2 cellular contexts compared by ENCODE assay signal in the genomic region with DNA sequence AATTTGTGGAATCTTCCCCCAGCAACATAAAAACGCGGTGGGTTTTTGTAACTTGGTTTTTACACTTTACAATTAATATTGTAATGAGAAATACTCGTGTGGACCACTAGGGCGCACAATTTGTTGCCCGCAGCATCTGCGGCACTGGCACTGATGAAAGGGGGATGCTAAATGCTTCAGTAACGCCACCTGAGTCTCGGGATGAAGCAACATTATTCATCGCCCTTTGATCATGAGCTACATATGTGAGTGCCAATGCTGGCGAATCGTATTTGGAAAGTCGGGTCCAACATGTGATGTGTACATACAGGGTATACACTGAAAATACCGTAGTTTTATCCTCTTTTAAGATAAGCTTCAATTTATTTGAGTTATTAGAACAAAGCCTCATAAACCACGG.
TF ChIP-seq lines count a peak whose summit lies in the region.

No MANE protein-coding gene starts in this region.

TF ChIP-seq in HCT116, 20 proteins besides CTCF, POLR2A, EP300 and RAD21:
- TF ChIP-seq TCF7L2 (IDR thresholded peaks at IDR 0.05; ENCODE audit: borderline replicate concordance, extremely low read depth, insufficient read depth, insufficient read length) (peak; percentile 91), SIN3A (IDR thresholded peaks at IDR 0.05; ENCODE audit: low read depth) (no peak), SRF (IDR thresholded peaks at IDR 0.05; ENCODE audit: low read depth) (no peak), CEBPB (IDR thresholded peaks at IDR 0.05; ENCODE audit: low read depth) (peak; percentile 79), EZH2phosphoT487 (IDR thresholded peaks at IDR 0.05; ENCODE audit: borderline replicate concordance) (no peak), FOSL1 (IDR thresholded peaks at IDR 0.05; ENCODE audit: low read depth) (no peak), SP1 (IDR thresholded peaks at IDR 0.05; ENCODE audit: low read depth) (no peak), JUND (IDR thresholded peaks at IDR 0.05) (no peak), ELF1 (IDR thresholded peaks at IDR 0.05; ENCODE audit: borderline replicate concordance, low read depth) (no peak), POLR2AphosphoS5 (IDR thresholded peaks at IDR 0.05; ENCODE audit: low read depth, low read length) (no peak), CBX3 (IDR thresholded peaks at IDR 0.05; ENCODE audit: low read depth) (peak; percentile 44; the same call in 1 of the 2 replicates)
- TF ChIP-seq, protein P1, sequence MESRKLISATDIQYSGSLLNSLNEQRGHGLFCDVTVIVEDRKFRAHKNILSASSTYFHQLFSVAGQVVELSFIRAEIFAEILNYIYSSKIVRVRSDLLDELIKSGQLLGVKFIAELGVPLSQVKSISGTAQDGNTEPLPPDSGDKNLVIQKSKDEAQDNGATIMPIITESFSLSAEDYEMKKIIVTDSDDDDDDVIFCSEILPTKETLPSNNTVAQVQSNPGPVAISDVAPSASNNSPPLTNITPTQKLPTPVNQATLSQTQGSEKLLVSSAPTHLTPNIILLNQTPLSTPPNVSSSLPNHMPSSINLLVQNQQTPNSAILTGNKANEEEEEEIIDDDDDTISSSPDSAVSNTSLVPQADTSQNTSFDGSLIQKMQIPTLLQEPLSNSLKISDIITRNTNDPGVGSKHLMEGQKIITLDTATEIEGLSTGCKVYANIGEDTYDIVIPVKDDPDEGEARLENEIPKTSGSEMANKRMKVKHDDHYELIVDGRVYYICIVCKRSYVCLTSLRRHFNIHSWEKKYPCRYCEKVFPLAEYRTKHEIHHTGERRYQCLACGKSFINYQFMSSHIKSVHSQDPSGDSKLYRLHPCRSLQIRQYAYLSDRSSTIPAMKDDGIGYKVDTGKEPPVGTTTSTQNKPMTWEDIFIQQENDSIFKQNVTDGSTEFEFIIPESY (IDR thresholded peaks at IDR 0.05; ENCODE audit: extremely low read depth, insufficient replicate concordance, low read length): no peak
- TF ChIP-seq, protein P2, sequence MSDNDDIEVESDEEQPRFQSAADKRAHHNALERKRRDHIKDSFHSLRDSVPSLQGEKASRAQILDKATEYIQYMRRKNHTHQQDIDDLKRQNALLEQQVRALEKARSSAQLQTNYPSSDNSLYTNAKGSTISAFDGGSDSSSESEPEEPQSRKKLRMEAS (IDR thresholded peaks at IDR 0.05): peak; percentile 42; the same call in 1 of the 2 replicates

TF ChIP-seq in endothelial cell of umbilical vein, 7 proteins besides CTCF, POLR2A, EP300 and RAD21:
- TF ChIP-seq EZH2 (IDR thresholded peaks at IDR 0.05; ENCODE audit: borderline replicate concordance, low read depth, low read length, severe bottlenecking): no peak
- no peak for TF ChIP-seq GATA2 (IDR thresholded peaks at IDR 0.05; ENCODE audit: insufficient read depth, insufficient read length, low read depth, low read length)
- TF ChIP-seq MYC (IDR thresholded peaks at IDR 0.05; ENCODE audit: low read depth, low read length): no peak
- TF ChIP-seq, protein P2 (IDR thresholded peaks at IDR 0.05; ENCODE audit: insufficient read depth, insufficient read length): no peak
- no peak for TF ChIP-seq FOS (IDR thresholded peaks at IDR 0.05; ENCODE audit: borderline replicate concordance, insufficient read depth, low read length)
- no peak for TF ChIP-seq JUN (IDR thresholded peaks at IDR 0.05; ENCODE audit: borderline replicate concordance, insufficient read depth, insufficient read length, low read depth)
- no peak for TF ChIP-seq POLR2AphosphoS5 (IDR thresholded peaks at IDR 0.05; ENCODE audit: insufficient read depth, low read depth, low read length)
